1 cellular context compared by ENCODE assay signal in genomic region chr2:134273240-134273983, GRCh38.
TF ChIP-seq lines count a peak whose summit lies in the region.

No MANE protein-coding gene starts in this region.

TF ChIP-seq in GM12878, 131 proteins besides CTCF, POLR2A, EP300 and RAD21 (continued from another document):
- TF ChIP-seq HDAC6 (IDR thresholded peaks at IDR 0.05; ENCODE audit: unreplicated experiment) (no peak), SP1 (IDR thresholded peaks at IDR 0.05; ENCODE audit: low read depth, low read length) (no peak), SMAD1 (IDR thresholded peaks at IDR 0.05; ENCODE audit: low read depth, partially characterized antibody) (no peak), BCL3 (IDR thresholded peaks at IDR 0.05; ENCODE audit: borderline replicate concordance, insufficient read depth, low read depth, low read length, poor library complexity, severe bottlenecking) (peak; percentile 83), ZNF592 (IDR thresholded peaks at IDR 0.05) (no peak)
